Comparison of ENCODE assay signal across 30 cellular contexts in genomic region chr16:84803146-84803545, GRCh38.
"Had no signal": no experiment of that assay in that cellular context is flagged by ENCODE, and none has a peak within 500 bp of the region (broad histone marks: within the 10 kb centered on the region; RNA-seq: fewer than 3 reads in every experiment).

No MANE protein-coding gene starts in this region.

- H3K4me1 Mint-ChIP-seq: neural progenitor cell; stimulated activated effector memory CD8-positive, alpha-beta T cell treated with anti-CD3 and anti-CD28 coated beads, Interleukin-12 subunit alpha, Interleukin-12 subunit beta, amount 100 ng/mL, for 72 hours had no signal

- H3K4me1 ChIP-seq: colonic mucosa, foreskin keratinocyte, neural progenitor cell, parathyroid adenoma, prostate gland, right atrium auricular region, upper lobe of right lung, uterus had no signal

- H3K79me2 ChIP-seq: hepatocyte, parathyroid adenoma had no signal

- H3K9me3 Mint-ChIP-seq: natural killer cell treated with Interleukin-12 subunit alpha and Interleukin-12 subunit beta and Interleukin-15 and Interleukin-18, amount 100 ng/mL, for 72 hours; stimulated activated naive CD8-positive, alpha-beta T cell treated with anti-CD3 and anti-CD28 coated beads, Interleukin-15, Interleukin-2, amounts not matched to agents 100 ng/mL and 50 ng/mL, for 24 hours had no signal

- H3K9me3 ChIP-seq: colonic mucosa, esophagus muscularis mucosa, gastroesophageal sphincter, heart left ventricle, left lung, mucosa of descending colon, prostate gland, right atrium auricular region, thoracic aorta, tibial nerve, upper lobe of right lung, uterus had no signal

- H3K4me3 Mint-ChIP-seq: mesothelial cell of epicardium; naive B cell; natural killer cell treated with Interleukin-12 subunit alpha and Interleukin-12 subunit beta and Interleukin-15 and Interleukin-18, amount 100 ng/mL, for 72 hours; neural progenitor cell; stimulated activated effector memory CD8-positive, alpha-beta T cell treated with anti-CD3 and anti-CD28 coated beads, Interleukin-12 subunit alpha, Interleukin-12 subunit beta, amount 100 ng/mL, for 72 hours; stimulated activated naive CD8-positive, alpha-beta T cell treated with anti-CD3 and anti-CD28 coated beads, Interleukin-15, Interleukin-2, amounts not matched to agents 100 ng/mL and 50 ng/mL, for 24 hours had no signal

- H3K27me3 ChIP-seq: colonic mucosa, esophagus muscularis mucosa, foreskin keratinocyte, gastroesophageal sphincter, heart left ventricle, hepatocyte, left lung, neural progenitor cell, right atrium auricular region, tibial nerve, upper lobe of right lung, uterus had no signal

- H3K36me3 Mint-ChIP-seq: mesothelial cell of epicardium; natural killer cell treated with Interleukin-12 subunit alpha and Interleukin-12 subunit beta and Interleukin-15 and Interleukin-18, amount 100 ng/mL, for 72 hours; neural progenitor cell; stimulated activated effector memory CD8-positive, alpha-beta T cell treated with anti-CD3 and anti-CD28 coated beads, Interleukin-12 subunit alpha, Interleukin-12 subunit beta, amount 100 ng/mL, for 72 hours had no signal

- H3K9ac ChIP-seq: neural progenitor cell, parathyroid adenoma had no signal

- FAIRE-seq: endothelial cell of umbilical vein, kidney had no signal

- H3K36me3 ChIP-seq: colonic mucosa, esophagus muscularis mucosa, gastroesophageal sphincter, heart left ventricle, left lung, neural progenitor cell, prostate gland, right atrium auricular region, thoracic aorta, tibial nerve, upper lobe of right lung, uterus had no signal

- H2AFZ ChIP-seq: hepatocyte, neural progenitor cell, parathyroid adenoma had no signal

- H3K27ac Mint-ChIP-seq: mesothelial cell of epicardium; naive B cell; natural killer cell treated with Interleukin-12 subunit alpha and Interleukin-12 subunit beta and Interleukin-15 and Interleukin-18, amount 100 ng/mL, for 72 hours; neural progenitor cell; stimulated activated effector memory CD8-positive, alpha-beta T cell treated with anti-CD3 and anti-CD28 coated beads, Interleukin-12 subunit alpha, Interleukin-12 subunit beta, amount 100 ng/mL, for 72 hours; stimulated activated naive CD8-positive, alpha-beta T cell treated with anti-CD3 and anti-CD28 coated beads, Interleukin-15, Interleukin-2, amounts not matched to agents 100 ng/mL and 50 ng/mL, for 24 hours had no signal

- H3K4me3 ChIP-seq: colonic mucosa, esophagus muscularis mucosa, gastroesophageal sphincter, heart left ventricle, hepatocyte, left lung, mucosa of descending colon, neural progenitor cell, prostate gland, right atrium auricular region, smooth muscle cell, thoracic aorta, tibial nerve, upper lobe of right lung, uterus had no signal

- H3K27ac ChIP-seq: colonic mucosa, esophagus muscularis mucosa, foreskin keratinocyte, gastroesophageal sphincter, heart left ventricle, hepatocyte, left lung, neural progenitor cell, parathyroid adenoma, prostate gland, right atrium auricular region, thoracic aorta, tibial nerve, upper lobe of right lung, uterus had no signal

- DNase-seq: colonic mucosa; dermis blood vessel endothelial cell; effector memory CD4-positive, alpha-beta T cell; foreskin keratinocyte; heart left ventricle; kidney; mesenchymal stem cell; naive B cell; stimulated activated CD4-positive, alpha-beta T cell treated with anti-CD3 and anti-CD28 coated beads, Interleukin-2, amount 100 ng/mL, for 24 hours; stimulated activated CD4-positive, alpha-beta T cell treated with anti-CD3 and anti-CD28 coated beads, Interleukin-4, amount 100 ng/mL, for 24 hours; upper lobe of right lung; uterus had no signal

- H3K4me2 ChIP-seq: hepatocyte, neural progenitor cell, smooth muscle cell had no signal

- ATAC-seq: foreskin keratinocyte; gastroesophageal sphincter; heart left ventricle; left lung; mucosa of descending colon; natural killer cell treated with Interleukin-12 subunit alpha and Interleukin-12 subunit beta and Interleukin-15 and Interleukin-18, amount 100 ng/mL, for 72 hours; sciatic nerve; stimulated activated effector memory CD8-positive, alpha-beta T cell treated with anti-CD3 and anti-CD28 coated beads, Interleukin-12 subunit alpha, Interleukin-12 subunit beta, amount 100 ng/mL, for 72 hours; upper lobe of right lung had no signal
